Comparison of ENCODE assay signal across 8 cellular contexts in the genomic region with DNA sequence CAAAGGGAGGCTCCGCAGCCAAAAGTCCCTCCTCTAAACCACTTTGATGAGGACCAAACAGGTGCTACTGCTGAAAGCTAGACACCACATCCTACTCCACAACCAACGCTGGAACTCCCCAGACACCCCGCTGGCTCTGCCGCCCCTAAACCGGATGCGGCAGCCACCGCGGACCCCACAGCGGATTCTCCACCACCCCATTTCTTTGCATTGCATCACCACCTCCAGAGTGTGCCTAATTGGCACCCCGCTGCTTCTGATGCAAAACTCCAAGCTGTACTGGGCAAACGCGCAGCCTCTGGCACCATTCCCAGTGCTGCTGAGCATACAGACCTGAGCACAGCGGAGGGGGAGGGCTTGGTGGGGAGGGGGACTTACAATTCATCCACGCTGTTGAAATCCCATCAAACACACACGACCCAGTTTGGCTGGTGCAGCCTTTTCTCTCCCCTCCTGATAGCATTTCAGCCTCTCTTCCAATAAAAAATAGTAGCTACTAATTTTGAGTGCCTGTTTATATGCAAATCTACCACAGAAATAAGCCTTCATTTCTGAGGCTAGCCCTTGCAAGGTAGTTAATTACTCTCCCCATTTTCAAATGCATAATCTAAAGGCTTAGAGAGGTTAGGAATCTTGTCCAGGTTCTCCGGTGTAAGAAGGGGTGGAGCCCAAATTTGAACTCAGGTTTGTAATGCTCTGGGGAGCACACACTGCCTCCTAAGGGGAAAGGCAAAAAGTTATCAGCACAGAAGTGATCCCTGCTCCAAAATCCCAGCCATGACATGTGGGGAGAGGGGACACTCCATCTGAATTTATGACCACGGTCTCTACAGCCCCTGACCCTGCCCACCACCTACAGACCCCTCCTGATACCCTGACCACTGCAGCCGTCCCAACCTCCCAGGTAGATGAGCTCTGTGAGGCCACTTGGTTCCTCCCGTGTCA. TPM values are rescaled to one million over a fixed set of nuclear protein-coding genes. Genes with fewer than 3 reads are reported as not detected.
DNase-seq lines count a peak whose midpoint lies in the region; ATAC-seq, FAIRE-seq and TF ChIP-seq lines count a peak whose summit lies in the region.

No MANE protein-coding gene starts in this region.

- TF ChIP-seq CTCF in bronchial epithelial cell (IDR thresholded peaks at IDR 0.05; ENCODE audit: insufficient read depth, low read length, severe bottlenecking), result no peak

- no peaks in the 10 kb centered on the region for H3K36me3 ChIP-seq in bronchial epithelial cell (ENCODE audit: control insufficient read depth, insufficient read depth, low read length)

- DNase-seq in NCI-H2081 (lab: John Stamatoyannopoulos, UW) (peak; percentile 96 to 98), bronchial epithelial cell (ENCODE audit: low read depth) (peak; percentile 23), medulla oblongata (ENCODE audit: extremely low spot score) (peak; percentile 82), HPDE6-E6E7 (ENCODE audit: extremely low spot score) (no peak)
- DNase-seq in activated CD4-positive, CD25-positive, alpha-beta regulatory T cell (lab: John Stamatoyannopoulos, UW), result peak; percentile 41 to 56 (median 48)
- DNase-seq in stimulated activated CD8-positive, alpha-beta memory T cell treated with anti-CD3 and anti-CD28 coated beads, Interleukin-12 subunit alpha, Interleukin-12 subunit beta, amount 100 ng/mL, for 4 hours (ENCODE audit: low read depth), result peak; percentile 80

- no peak for FAIRE-seq in bronchial epithelial cell (lab: Jason Lieb, UNC)

- peak; percentile 69 for ATAC-seq in GM18511 (IDR thresholded peaks at IDR 0.05; ENCODE audit: unreplicated experiment)
- ATAC-seq in HG02981 (IDR thresholded peaks at IDR 0.05; ENCODE audit: unreplicated experiment), result peak; percentile 71

- H3K4me3 ChIP-seq in bronchial epithelial cell (ENCODE audit: low read depth, low read length), result peak overlapping the region; percentile 15

- no peaks in the 10 kb centered on the region for H3K27me3 ChIP-seq in bronchial epithelial cell (ENCODE audit: control insufficient read depth, insufficient read depth, low read length)

RNA-seq across cellular contexts. Expression of a gene that starts 12.2 kb away (rescaled TPM):
- 3.5 and 3.7 TPM in 2 replicates for total RNA-seq in bronchial epithelial cell

RNA-seq across cellular contexts. Expression of a gene that starts 27.3 kb away (rescaled TPM):
- total RNA-seq in bronchial epithelial cell, result 3.2 and 7.9 TPM in 2 replicates
